Comparison of ENCODE assay signal across 8 cellular contexts in the genomic region with DNA sequence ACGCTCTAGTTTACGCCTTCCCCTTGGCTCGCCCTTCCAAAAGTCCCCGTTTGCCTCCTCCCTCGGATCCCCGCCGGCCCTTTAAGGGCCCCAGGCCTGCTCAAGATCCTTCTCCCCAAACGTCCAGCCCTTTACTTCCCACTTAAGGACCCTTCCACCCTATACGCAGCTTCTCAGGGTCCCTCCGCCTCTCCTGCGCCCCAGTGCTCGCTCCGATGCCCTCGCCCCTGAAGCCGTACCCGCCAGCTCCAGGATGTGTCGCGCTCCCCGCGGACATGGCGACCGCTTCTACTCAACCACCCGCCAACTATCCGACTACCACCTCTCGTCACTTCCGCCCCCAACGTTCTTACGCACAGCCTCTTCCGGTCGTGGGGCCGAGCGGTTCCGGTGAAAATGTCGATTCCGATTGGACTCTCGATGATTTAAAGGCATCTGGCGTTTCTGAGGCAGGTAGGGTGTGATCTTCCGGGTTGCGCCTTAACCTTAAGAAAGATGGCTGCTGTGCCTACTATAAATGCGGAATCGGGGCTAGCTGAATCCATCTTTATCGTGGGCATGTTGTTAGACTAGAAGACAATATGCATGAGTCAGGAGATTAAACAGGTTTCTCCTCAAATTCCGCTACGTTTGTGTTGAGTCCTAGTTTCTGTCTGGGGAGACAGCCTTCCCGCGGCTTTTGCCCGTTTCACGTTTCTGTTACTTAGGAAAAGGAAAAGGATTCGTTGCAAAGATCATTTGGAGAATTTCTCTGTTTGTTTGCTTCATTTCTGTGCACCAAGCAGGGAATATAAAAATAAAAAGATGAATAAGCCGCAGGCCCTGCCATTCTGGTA. TPM values are rescaled to one million over a fixed set of nuclear protein-coding genes. Genes with fewer than 3 reads are reported as not detected.
DNase-seq lines count a peak whose midpoint lies in the region; ATAC-seq and TF ChIP-seq lines count a peak whose summit lies in the region.

A gene (minus strand): TSS at position 317 of the 836 bp plus-strand sequence. CDS start 40 bp downstream, at position 277.

- ATAC-seq in HG03439 (IDR thresholded peaks at IDR 0.05; ENCODE audit: unreplicated experiment) = peak; percentile 91

- TF ChIP-seq CTCF in BE2C (IDR thresholded peaks at IDR 0.05; ENCODE audit: low read depth, low read length) = peak; percentile 13; the same call in 1 of the 2 replicates

- H3K36me3 ChIP-seq in BE2C = peaks cover 45% of the 10 kb centered on the region

- no peaks in the 10 kb centered on the region for H3K27me3 ChIP-seq in BE2C

- peak within 1 kb of the TSS; percentile 100 for H3K4me3 ChIP-seq in BE2C (ENCODE audit: low read depth, low read length)

- no peaks in the 10 kb centered on the region; the same call in 1 of the 2 replicates for H3K4me1 ChIP-seq in BE2C

- H3K9me3 ChIP-seq in BE2C = no peaks in the 10 kb centered on the region

- peak; percentile 96 for DNase-seq in BE2C
- DNase-seq in NCI-H510A treated with DMSO at 0.1 percent for 48 hours (lab: John Stamatoyannopoulos, UW) = peak; percentile 98
- DNase-seq in activated CD4-positive, alpha-beta T cell treated with anti-CD3 and anti-CD28 coated beads for 24 hours (ENCODE audit: low read depth in 2 of 2) = peak; percentile 83 to 86
- DNase-seq in kidney tubule cell (ENCODE audit: low spot score) = peak; percentile 100
- DNase-seq in stimulated activated CD4-positive, alpha-beta T cell treated with anti-CD3 and anti-CD28 coated beads, Interleukin-1b, Interleukin-23, amount 100 ng/mL, for 4 hours (ENCODE audit: low read depth in 2 of 2) = peak; percentile 80 to 87

- peak; percentile 98 for TF ChIP-seq POLR2A in GM19193 (IDR thresholded peaks at IDR 0.05; ENCODE audit: extremely low read depth, insufficient read depth, insufficient read length)

- peak within 1 kb of the TSS; percentile 96 for H3K27ac ChIP-seq in cingulate gyrus (ENCODE audit: low read depth, low read length)

RNA-seq across cellular contexts. Expression of the gene that starts here (rescaled TPM):
- 44.7 TPM for polyA plus RNA-seq in BE2C (2012; ENCODE audit: insufficient read depth, insufficient read length, low read depth)

Comparison
In these comparisons a context has a peak if more than half of its experiments do, and no peak if none do; other contexts are left out.
1. Peak in every context shown above with its lines: DNase-seq, ATAC-seq, H3K4me3 ChIP-seq and H3K27ac ChIP-seq.